ENCODE assay signal across 9 cellular contexts in genomic region chr11:79413258-79413657, GRCh38. TPM values are rescaled to one million over a fixed set of nuclear protein-coding genes. Genes with fewer than 3 reads are reported as not detected.
DNase-seq lines count a peak whose midpoint lies in the region; ATAC-seq and TF ChIP-seq lines count a peak whose summit lies in the region.
"Had no signal": no experiment of that assay in that cellular context is flagged by ENCODE, and none has a peak within 500 bp of the region (broad histone marks: within the 10 kb centered on the region; RNA-seq: fewer than 3 reads in every experiment).

No MANE protein-coding gene starts in this region.

- CTCF ChIA-PET in Caco-2 (lab: Charles Lee), result no interaction called here

- H3K27me3 ChIP-seq in Caco-2 (replicated peaks; ENCODE audit: control insufficient read depth, insufficient read depth, low read length), result no peaks in the 10 kb centered on the region

- H3K36me3 ChIP-seq in Caco-2 (ENCODE audit: control insufficient read depth, insufficient read depth, low read length), result no peaks in the 10 kb centered on the region

- H3K36me3 Mint-ChIP-seq in Caco-2 (ENCODE audit: insufficient read depth, unreplicated experiment), result no peaks in the 10 kb centered on the region

- H3K4me3 ChIP-seq in Caco-2 (ENCODE audit: low read depth, low read length) (no peak overlapping the region), fibroblast of mammary gland (ENCODE audit: control insufficient read depth, low read depth, low read length) (no peak overlapping the region)

- no TSS peak for BruUV-seq in Caco-2 (replicated peaks; lab: Mats Ljungman, UMichigan)

- intact Hi-C loops in Caco-2 (cut with micrococcal nuclease; ENCODE audit: unreplicated experiment), result no loop called here

- DNase-seq in Caco-2, result peak; percentile 27 to 57
- peak; percentile 30 for DNase-seq in NCI-H446 treated with DMSO at 0.1 percent for 48 hours (lab: John Stamatoyannopoulos, UW)
- DNase-seq in fibroblast of mammary gland (ENCODE audit: low read depth), result peak; percentile 97
- DNase-seq in omental fat pad (ENCODE audit: low spot score), result peak; percentile 51
- DNase-seq in mesenteric fat pad (ENCODE audit: low spot score), result no peak
- DNase-seq in Kasumi-1 (lab: John Stamatoyannopoulos, UW), result no peak
- DNase-seq in activated T-cell treated with anti-CD3 and anti-CD28 coated beads, Interleukin-2, amount 50 U/mL, for 1 hour, result no peak

- peak; percentile 95 for ATAC-seq in omental fat pad (ENCODE audit: low FRiP score)
- ATAC-seq in HG02642 (IDR thresholded peaks at IDR 0.05; ENCODE audit: poor library complexity, unreplicated experiment), result no peak

- TF ChIP-seq CTCF in Caco-2 (IDR thresholded peaks at IDR 0.05; ENCODE audit: insufficient read depth in 1 of 2, low read depth in 1 of 2, low read length in 1 of 2, severe bottlenecking in 1 of 2, unreplicated experiment in 1 of 2), result peak in 1 of 2 experiments; percentile 3
- TF ChIP-seq CTCF in fibroblast of mammary gland (conservative IDR thresholded peaks at IDR 0.05; ENCODE audit: control insufficient read depth, insufficient read depth, low read depth, low read length), result no peak
- no peak for TF ChIP-seq CTCF in omental fat pad (IDR thresholded peaks at IDR 0.05)

- H3K4me1 Mint-ChIP-seq in Caco-2 (ENCODE audit: low read depth, unreplicated experiment), result no peaks in the 10 kb centered on the region

- no peak overlapping the region for H3K27ac Mint-ChIP-seq in Caco-2 (ENCODE audit: unreplicated experiment)

- POLR2A ChIA-PET in Caco-2 (lab: Charles Lee), result no interaction called here

- peaks cover 6% of the 10 kb centered on the region for H3K27me3 Mint-ChIP-seq in Caco-2 (ENCODE audit: insufficient read depth, unreplicated experiment)

- H3K9me3 ChIP-seq in Caco-2, result no peaks in the 10 kb centered on the region

- H3K9me3 Mint-ChIP-seq in Caco-2 (ENCODE audit: unreplicated experiment), result no peaks in the 10 kb centered on the region

- H3K4me3 Mint-ChIP-seq in Caco-2 (ENCODE audit: unreplicated experiment), result no peak overlapping the region

- H3K4me1 ChIP-seq in Caco-2, result no peaks in the 10 kb centered on the region

RNA-seq across cellular contexts. Expression of gene TENM4, which starts 27.6 kb away (rescaled TPM):
- total RNA-seq in Caco-2 (2022) (1.1 and 2.0 TPM in 2 replicates), omental fat pad (10 to 100 TPM in 1 of 4 donors, 1 to 10 TPM in 3; 2.3 to 18.9 (median 4.5) TPM), mesenteric fat pad (46.6 TPM)
- total RNA-seq: NCI-H460 had no signal

Comparison
In these comparisons a context has a peak if more than half of its experiments do, and no peak if none do; other contexts are left out.
1. DNase-seq: peak in Caco-2 (2 of 2), NCI-H446 treated with DMSO at 0.1 percent for 48 hours (single experiment), fibroblast of mammary gland (single experiment) and omental fat pad (single experiment); none in mesenteric fat pad (single experiment), Kasumi-1 (0 of 2) and activated T-cell treated with anti-CD3 and anti-CD28 coated beads, Interleukin-2, amount 50 U/mL, for 1 hour (single experiment).